In the genomic region with DNA sequence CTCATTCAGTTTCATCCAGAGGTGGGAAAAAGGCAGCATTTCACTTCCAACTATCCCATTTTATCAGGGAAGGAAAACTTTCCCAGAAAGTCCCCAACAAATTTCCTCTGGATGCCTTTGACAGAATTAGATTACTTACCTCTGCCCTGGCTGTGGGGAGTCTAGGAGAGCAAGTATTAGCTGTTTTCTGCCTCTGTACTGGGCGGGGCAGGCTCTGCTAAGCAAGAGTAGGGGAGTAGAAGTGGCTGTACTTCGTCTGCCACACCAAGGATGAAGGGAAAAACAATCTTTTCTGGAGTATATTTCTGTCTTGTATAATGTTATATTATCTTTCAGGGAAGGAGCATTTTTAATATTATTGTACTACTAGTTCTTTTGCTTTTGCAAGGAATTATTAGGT, we compare ENCODE assay signal across 18 cellular contexts.
"Had no signal": no experiment of that assay in that cellular context is flagged by ENCODE, and none has a peak within 500 bp of the region (broad histone marks: within the 10 kb centered on the region; RNA-seq: fewer than 3 reads in every experiment).

No MANE protein-coding gene starts in this region.

- H3K4me1 ChIP-seq: esophagus muscularis mucosa, gastrocnemius medialis, neural progenitor cell, tibial artery had no signal

- H3K9me3 ChIP-seq: esophagus muscularis mucosa, gastrocnemius medialis, heart right ventricle, mucosa of descending colon, pancreas, tibial artery had no signal

- H3K36me3 ChIP-seq: gastrocnemius medialis, pancreas, tibial artery had no signal

- DNase-seq: effector memory CD4-positive, alpha-beta T cell; gastrocnemius medialis; heart right ventricle; hypothalamus; islet precursor cell; mucosa of descending colon; naive thymus-derived CD8-positive, alpha-beta T cell; nucleus accumbens; pancreas; right cardiac atrium; stimulated activated CD4-positive, alpha-beta T cell treated with anti-CD3 and anti-CD28 coated beads, Interleukin-2, amount 100 ng/mL, for 48 hours; stimulated activated naive CD4-positive, alpha-beta T cell treated with Interleukin-2 at 50 U/mL for 16 hours; tibial artery had no signal

- H3K4me1 Mint-ChIP-seq: naive thymus-derived CD8-positive, alpha-beta T cell; neural progenitor cell had no signal

- H3K27ac ChIP-seq: epithelial cell of prostate, esophagus muscularis mucosa, gastrocnemius medialis, neural progenitor cell, pancreas, tibial artery had no signal

- H3K27ac Mint-ChIP-seq: naive thymus-derived CD8-positive, alpha-beta T cell; neural progenitor cell had no signal

- H3K27me3 Mint-ChIP-seq: progenitor cell of endocrine pancreas had no signal

- ATAC-seq: gastrocnemius medialis; heart right ventricle; mucosa of descending colon; naive thymus-derived CD8-positive, alpha-beta T cell; pancreas; right cardiac atrium had no signal

- H3K4me3 ChIP-seq: esophagus muscularis mucosa, gastrocnemius medialis, heart right ventricle, mucosa of descending colon, neural progenitor cell, pancreas, smooth muscle cell, tibial artery had no signal

- H3K27me3 ChIP-seq: esophagus muscularis mucosa, gastrocnemius medialis, heart right ventricle, neural progenitor cell, pancreas, tibial artery had no signal

- H3K4me3 Mint-ChIP-seq: naive thymus-derived CD8-positive, alpha-beta T cell; neural progenitor cell had no signal
